8 cellular contexts compared by ENCODE assay signal in genomic region chr7:106111671-106112117, GRCh38. TPM values are rescaled to one million over a fixed set of nuclear protein-coding genes. Genes with fewer than 3 reads are reported as not detected.
A peak's percentile ranks its signal among the peaks of the same experiment; 100 is the strongest.
DNase-seq lines count a peak whose midpoint lies in the region; ATAC-seq, FAIRE-seq and TF ChIP-seq lines count a peak whose summit lies in the region.

No MANE protein-coding gene starts in this region.

- TF ChIP-seq EP300 in GM12878 (IDR thresholded peaks at IDR 0.05; ENCODE audit: borderline replicate concordance in 1 of 2, control insufficient read depth in 1 of 2, low read depth in 2 of 2, low read length in 2 of 2): peak in 1 of 2 experiments; percentile 60; a peak in 1 of 4 replicates

- peak; percentile 24 for ATAC-seq in CD8-positive, alpha-beta T cell
- ATAC-seq in GM19043 (IDR thresholded peaks at IDR 0.05; ENCODE audit: low read depth, unreplicated experiment) (peak; percentile 13), HG03196 (IDR thresholded peaks at IDR 0.05; ENCODE audit: unreplicated experiment) (peak; percentile 27), GM12878 (peak; percentile 62)

- RAD21 ChIA-PET in GM12878 (lab: Charles Lee; ENCODE audit: unreplicated experiment): interaction anchor here (0.6 to 7.6 kb wide), 13 partner anchors 9 to 843 kb away, joined by 3 to 60 read pairs (median 4); partner anchors contain the start of gene NAMPT

- no peaks in the 10 kb centered on the region for H3K36me3 ChIP-seq in CD8-positive, alpha-beta T cell (ENCODE audit: insufficient read depth, low read length)
- H3K36me3 ChIP-seq in PC-9 (ENCODE audit: low read depth): 0 out of 2 replicates have a peak, but pooled peaks cover 11% of the 10 kb centered on the region
- H3K36me3 ChIP-seq in GM12878 (ENCODE audit: control insufficient read depth in 2 of 2, insufficient read depth in 2 of 2, low read length in 1 of 2): peaks cover 0 to 5% of the 10 kb centered on the region in 2 experiments; a peak in 1 of 4 replicates
- H3K36me3 ChIP-seq in smooth muscle cell (ENCODE audit: low read depth): no peaks in the 10 kb centered on the region

- H3K79me2 ChIP-seq in PC-9 (ENCODE audit: low read depth) (peaks cover 49% of the 10 kb centered on the region), GM12878 (ENCODE audit: control insufficient read depth, insufficient read depth, low read length) (peaks cover 58% of the 10 kb centered on the region), smooth muscle cell (ENCODE audit: low read depth) (peaks cover 49% of the 10 kb centered on the region)

- no peaks in the 10 kb centered on the region for H3K9me2 ChIP-seq in PC-9 (ENCODE audit: insufficient read depth)

- H3K9me3 ChIP-seq in CD8-positive, alpha-beta T cell (ENCODE audit: low read length): no peaks in the 10 kb centered on the region
- H3K9me3 ChIP-seq in PC-9 (ENCODE audit: insufficient read depth, low read depth) (no peaks in the 10 kb centered on the region), GM12878 (replicated peaks; ENCODE audit: control insufficient read depth, insufficient read depth, low read length) (no peaks in the 10 kb centered on the region), iPS-18c (ENCODE audit: control insufficient read depth, insufficient read depth, low read length) (no peaks in the 10 kb centered on the region), smooth muscle cell (replicated peaks; ENCODE audit: low read depth) (no peaks in the 10 kb centered on the region)

- TF ChIP-seq CTCF in CD8-positive, alpha-beta T cell (IDR thresholded peaks at IDR 0.05): no peak
- TF ChIP-seq CTCF in PC-9 (conservative IDR thresholded peaks at IDR 0.05) (no peak), GM12878 (IDR thresholded peaks at IDR 0.05 in 2 of 3, conservative IDR thresholded peaks at IDR 0.05 in 1 of 3; ENCODE audit: control insufficient read depth in 2 of 3, extremely low read depth in 1 of 3, insufficient read depth in 1 of 3, low read depth in 3 of 3, low read length in 3 of 3) (no peak), smooth muscle cell (IDR thresholded peaks at IDR 0.05; ENCODE audit: borderline replicate concordance, insufficient read depth, poor library complexity, severe bottlenecking) (no peak)

- CTCF ChIA-PET in CD8-positive, alpha-beta T cell (lab: Charles Lee): interaction anchor here (1.1 to 3.1 kb wide), 4 partner anchors 8 to 42 kb away, joined by 3 to 22 read pairs (median 6); no protein-coding TSS in a partner anchor
- CTCF ChIA-PET in PC-9 (lab: Charles Lee) (interaction anchor here (0.6 to 1.4 kb wide), 4 partner anchors 53 to 352 kb away, joined by 3 to 6 read pairs (median 4); no protein-coding TSS in a partner anchor), GM12878 (lab: Yijun Ruan, JAX) (interaction anchor here (0.6 to 7.8 kb wide), 6 partner anchors 8 to 580 kb away, joined by 3 to 45 read pairs (median 10); partner anchors contain the start of gene RINT1)

- H3K27ac Mint-ChIP-seq in CD8-positive, alpha-beta T cell: peak overlapping the region; percentile 96

- H3K4me2 ChIP-seq in PC-9 (peak overlapping the region; percentile 85), GM12878 (ENCODE audit: control insufficient read depth, insufficient read depth) (peak overlapping the region; percentile 85), smooth muscle cell (peak overlapping the region; percentile 93)

- peaks cover 21% of the 10 kb centered on the region for H3K36me3 Mint-ChIP-seq in CD8-positive, alpha-beta T cell

- BruUV-seq in PC-9 (replicated peaks; lab: Mats Ljungman, UMichigan) (no TSS peak), GM12878 (replicated peaks; lab: Mats Ljungman, UMichigan) (no TSS peak)

- in situ Hi-C loops in GM12878 (cut with MboI): no loop called here

- H3K4me3 ChIP-seq in CD8-positive, alpha-beta T cell (ENCODE audit: low read depth, low read length): peak overlapping the region; percentile 64
- peak overlapping the region; percentile 88 for H3K4me3 ChIP-seq in PC-9
- peak overlapping the region; percentile 83 for H3K4me3 ChIP-seq in GM12878
- H3K4me3 ChIP-seq in iPS-18c (ENCODE audit: insufficient read depth, low read depth, low read length): peak overlapping the region; percentile 68
- H3K4me3 ChIP-seq in smooth muscle cell: peak overlapping the region; percentile 76

- peak in 2 of 7 experiments; percentile 11 to 34 for DNase-seq in CD8-positive, alpha-beta T cell
- DNase-seq in PC-9 (peak; percentile 57 to 86), GM12878 (ENCODE audit: low read depth, low spot score) (no peak), smooth muscle cell (lab: John Stamatoyannopoulos, UW; ENCODE audit: unreplicated experiment) (no peak), DMS79 (lab: John Stamatoyannopoulos, UW) (no peak)

- no peaks in the 10 kb centered on the region for H3K27me3 Mint-ChIP-seq in CD8-positive, alpha-beta T cell (ENCODE audit: low read depth)

- FAIRE-seq in GM12878 (lab: Jason Lieb, UNC): no peak

- peaks cover 65% of the 10 kb centered on the region for H3K4me1 ChIP-seq in CD8-positive, alpha-beta T cell (ENCODE audit: insufficient read depth, low read length)
- H3K4me1 ChIP-seq in PC-9 (replicated peaks; ENCODE audit: insufficient read depth) (peaks cover 42% of the 10 kb centered on the region), GM12878 (ENCODE audit: control insufficient read depth, insufficient read depth, low read length) (peaks cover 19% of the 10 kb centered on the region), smooth muscle cell (ENCODE audit: low read depth) (peaks cover 30% of the 10 kb centered on the region)

- peak overlapping the region; percentile 89 for H3K4me3 Mint-ChIP-seq in CD8-positive, alpha-beta T cell

- H4K20me1 ChIP-seq in PC-9 (ENCODE audit: insufficient read depth): peaks cover 19% of the 10 kb centered on the region; the same call in 1 of the 2 replicates
- no peaks in the 10 kb centered on the region for H4K20me1 ChIP-seq in GM12878 (ENCODE audit: control insufficient read depth, insufficient read depth)
- peaks cover 46% of the 10 kb centered on the region for H4K20me1 ChIP-seq in smooth muscle cell (ENCODE audit: low read depth)

- H3K9me3 Mint-ChIP-seq in CD8-positive, alpha-beta T cell: no peaks in the 10 kb centered on the region

- H3K27ac ChIP-seq in CD8-positive, alpha-beta T cell (ENCODE audit: low read depth, low read length): peak overlapping the region; percentile 85
- peak overlapping the region; percentile 86 for H3K27ac ChIP-seq in PC-9
- H3K27ac ChIP-seq in GM12878 (ENCODE audit: control insufficient read depth, insufficient read depth): peak overlapping the region; percentile 94
- peak overlapping the region; percentile 91 for H3K27ac ChIP-seq in smooth muscle cell (ENCODE audit: low read depth)

- H3K4me1 Mint-ChIP-seq in CD8-positive, alpha-beta T cell (ENCODE audit: low read depth): peaks cover 73% of the 10 kb centered on the region

- SMC1A ChIA-PET in GM12878 (lab: Charles Lee; ENCODE audit: uncharacterized antibody, unreplicated experiment): interaction anchor here (0.7 to 7.2 kb wide), 13 partner anchors 9 to 346 kb away, joined by 3 to 70 read pairs (median 3); no protein-coding TSS in a partner anchor

- POLR2A ChIA-PET in CD8-positive, alpha-beta T cell (lab: Charles Lee): interaction anchor here (1.0 to 3.3 kb wide), 17 partner anchors 8 to 1056 kb away, joined by 3 to 50 read pairs (median 5); partner anchors contain the start of genes HBP1 and NAMPT
- POLR2A ChIA-PET in PC-9 (lab: Charles Lee; ENCODE audit: unreplicated experiment) (interaction anchor here (0.6 to 1.0 kb wide), 7 partner anchors 9 to 641 kb away, joined by 4 to 14 read pairs (median 11); no protein-coding TSS in a partner anchor), GM12878 (lab: Charles Lee) (interaction anchor here (0.7 to 6.2 kb wide), 15 partner anchors 8 to 580 kb away, joined by 3 to 56 read pairs (median 4); no protein-coding TSS in a partner anchor)

- TF ChIP-seq RAD21 in GM12878 (IDR thresholded peaks at IDR 0.05; ENCODE audit: insufficient read depth, low read depth, low read length): no peak

- H3K9ac ChIP-seq in GM12878 (ENCODE audit: control insufficient read depth, insufficient read depth, low read length) (peak overlapping the region; percentile 88), smooth muscle cell (ENCODE audit: low read depth) (peak overlapping the region; percentile 88)

- H3K27me3 ChIP-seq in CD8-positive, alpha-beta T cell (ENCODE audit: insufficient read depth, low read length): no peaks in the 10 kb centered on the region
- H3K27me3 ChIP-seq in PC-9 (ENCODE audit: insufficient read depth, low read depth) (no peaks in the 10 kb centered on the region), GM12878 (replicated peaks in 1 of 2; ENCODE audit: control insufficient read depth in 2 of 2, insufficient read depth in 2 of 2, low read length in 1 of 2) (no peaks in the 10 kb centered on the region), smooth muscle cell (ENCODE audit: low read depth) (no peaks in the 10 kb centered on the region)

- intact Hi-C loops in CD8-positive, alpha-beta T cell (cut with DNase I, micrococcal nuclease): loop anchor here (1.0 to 10.0 kb wide), 24 partner anchors 15 to 1904 kb away; partner anchors contain the start of genes CBLL1 (in 2 of the 2), CCDC71L (in 2 of the 2), RINT1 (in 2 of the 2) and ATXN7L1 (in 1 of the 2)
- intact Hi-C loops in PC-9 (cut with micrococcal nuclease; ENCODE audit: unreplicated experiment): loop anchor here (1.0 to 5.0 kb wide), 4 partner anchors 41 to 334 kb away; no protein-coding TSS in a partner anchor
- intact Hi-C loops in GM12878 (cut with micrococcal nuclease; ENCODE audit: unreplicated experiment): loop anchor here (1.0 to 2.0 kb wide), 3 partner anchors 40 to 54 kb away; no protein-coding TSS in a partner anchor

- under 1% methylated on average over 49 of the region's 51 CpGs for WGBS in GM12878 (ENCODE audit: insufficient coverage, insufficient replicate concordance, low lambda C conversion rate, missing lambda C conversion rate)
- WGBS in smooth muscle cell (ENCODE audit: low lambda C conversion rate): under 1% methylated on average over 33 of the region's 51 CpGs

- H3F3A ChIP-seq in PC-9 (ENCODE audit: insufficient read depth, low read depth): peaks cover 9% of the 10 kb centered on the region; the same call in 1 of the 2 replicates
- peaks cover 9% of the 10 kb centered on the region for H3F3A ChIP-seq in smooth muscle cell (ENCODE audit: low read depth)

- H2AFZ ChIP-seq in PC-9 (peak overlapping the region; percentile 77), GM12878 (ENCODE audit: control insufficient read depth, low read depth, low read length) (peak overlapping the region; percentile 78), smooth muscle cell (ENCODE audit: low read depth) (peak overlapping the region; percentile 91)

- no peak for TF ChIP-seq POLR2A in GM12878 (IDR thresholded peaks at IDR 0.05; ENCODE audit: low read depth, low read length)

RNA-seq across cellular contexts. Expression of gene SYPL1, which starts 0.4 kb away (rescaled TPM):
- total RNA-seq in CD8-positive, alpha-beta T cell: 10 to 100 TPM; 50.0 to 51.2 TPM
- total RNA-seq in PC-9 (2021) (83.9 and 102 TPM in 2 replicates), GM12878 (2014; rRNA removed) (34.5 and 41.2 TPM in 2 replicates), GM12878 (2014; rRNA removed; fragmentation: Illumina TruSeq; extraction: Trizol) (43.5 and 44.3 TPM in 2 replicates), GM12878 (2021) (63.5 and 69.1 TPM in 2 replicates), smooth muscle cell (93.3 and 107 TPM in 2 replicates)
- 43.4 and 44.9 TPM in 2 replicates for total RNA-seq in GM12878 (2013; cell fraction: nucleolus; rRNA removed)
- 23.9 TPM for polyA plus RNA-seq in GM12878 (2011; ENCODE audit: low read depth)
- polyA plus RNA-seq in GM12878 (2011; rRNA removed) (97.0 and 138 TPM in 2 replicates), GM12878 (2014; fragmentation: Illumina TruSeq; extraction: Trizol) (78.4 and 104 TPM in 2 replicates), GM12878 (2014; fragmentation: Nextera tagmentation; extraction: Ambion mirVana) (100 to 1,000 TPM; 109 to 177 TPM), GM12878 (2014; rRNA removed) (46.1 and 56.9 TPM in 2 replicates), GM12878 (2016; fragmentation: Nextera tagmentation; extraction: Ambion mirVana) (100 to 1,000 TPM in 1 of 2 experiments, 10 to 100 TPM in 1; 96.2 to 103 TPM), smooth muscle cell (75.2 and 96.0 TPM in 2 replicates)
- 50.4 and 71.4 TPM in 2 replicates for polyA plus RNA-seq in GM12878 (2011; cell fraction: cytosol; rRNA removed)
- 22.1 and 24.2 TPM in 2 replicates for polyA plus RNA-seq in GM12878 (2011; cell fraction: nucleus; rRNA removed)
- polyA plus RNA-seq in GM12878 (2012): 46.9 and 54.4 TPM in 2 replicates
- 105 and 152 TPM in 2 replicates for polyA minus RNA-seq in GM12878 (2011; rRNA and poly(A)+ RNA removed)
- 36.2 and 36.9 TPM in 2 replicates for polyA minus RNA-seq in GM12878 (2011; cell fraction: cytosol; rRNA and poly(A)+ RNA removed)
- 22.6 and 37.8 TPM in 2 replicates for polyA minus RNA-seq in GM12878 (2011; cell fraction: nucleus; rRNA and poly(A)+ RNA removed)

Comparison
In these comparisons a context has a peak if more than half of its experiments do, and no peak if none do; other contexts are left out.
1. DNase-seq: peak in PC-9 (2 of 2); none in GM12878 (single experiment), smooth muscle cell (single experiment) and DMS79 (single experiment).
2. Peak in every context shown above with its lines, with median percentiles within 50 percentile points of each other: ATAC-seq, H3K27ac ChIP-seq, H3K4me3 ChIP-seq, H2AFZ ChIP-seq and H3K4me2 ChIP-seq.